8 cellular contexts compared by ENCODE assay signal in genomic region chr6:159959165-159959975, GRCh38. TPM values are rescaled to one million over a fixed set of nuclear protein-coding genes. Genes with fewer than 3 reads are reported as not detected.
DNase-seq lines count a peak whose midpoint lies in the region; ATAC-seq and TF ChIP-seq lines count a peak whose summit lies in the region.

No MANE protein-coding gene starts in this region.

- H3K4me1 Mint-ChIP-seq in activated CD4-positive, alpha-beta T cell treated with anti-CD3 and anti-CD28 coated beads, Interleukin-2, amount 10 ng/mL, durations not matched to agents 7 days and 5 days = peaks cover 8% of the 10 kb centered on the region

- no peak for TF ChIP-seq CTCF in heart right ventricle (IDR thresholded peaks at IDR 0.05)
- TF ChIP-seq CTCF in thoracic aorta (IDR thresholded peaks at IDR 0.05) = no peak

- H3K27me3 Mint-ChIP-seq in activated CD4-positive, alpha-beta T cell treated with anti-CD3 and anti-CD28 coated beads, Interleukin-2, amount 10 ng/mL, durations not matched to agents 7 days and 5 days = peaks cover 29% of the 10 kb centered on the region

- H3K4me3 ChIP-seq in heart right ventricle (peak overlapping the region in 1 of 10 donors; percentile 6), thoracic aorta (no peak overlapping the region)

- intact Hi-C loops in heart right ventricle (cut with DNase I) = no loop called here

- no peaks in the 10 kb centered on the region for H3K9me3 ChIP-seq in heart right ventricle
- no peaks in the 10 kb centered on the region for H3K9me3 ChIP-seq in thoracic aorta

- H3K36me3 Mint-ChIP-seq in activated CD4-positive, alpha-beta T cell treated with anti-CD3 and anti-CD28 coated beads, Interleukin-2, amount 10 ng/mL, durations not matched to agents 7 days and 5 days (ENCODE audit: low read depth) = no peaks in the 10 kb centered on the region

- H3K4me3 Mint-ChIP-seq in activated CD4-positive, alpha-beta T cell treated with anti-CD3 and anti-CD28 coated beads, Interleukin-2, amount 10 ng/mL, durations not matched to agents 7 days and 5 days = no peak overlapping the region

- no peaks in the 10 kb centered on the region for H3K36me3 ChIP-seq in heart right ventricle
- no peaks in the 10 kb centered on the region for H3K36me3 ChIP-seq in thoracic aorta

- CTCF ChIA-PET in activated CD4-positive, alpha-beta T cell treated with anti-CD3 and anti-CD28 coated beads, Interleukin-2, amount 10 ng/mL, durations not matched to agents 7 days and 5 days (lab: Charles Lee) = interaction anchor here (0.6 kb wide), 1 partner anchor 338 kb away, joined by 3 read pairs; no protein-coding TSS in a partner anchor

- H3K9me3 Mint-ChIP-seq in activated CD4-positive, alpha-beta T cell treated with anti-CD3 and anti-CD28 coated beads, Interleukin-2, amount 10 ng/mL, durations not matched to agents 7 days and 5 days = no peaks in the 10 kb centered on the region

- ATAC-seq in GM21528 (IDR thresholded peaks at IDR 0.05; ENCODE audit: low FRiP score, unreplicated experiment) (peak; percentile 57), heart right ventricle (peak in 5 of 8 donors; percentile 17 to 61 (median 54)), thoracic aorta (ENCODE audit: insufficient number of reproducible peaks, low FRiP score, low read depth) (no peak), GM21723 (IDR thresholded peaks at IDR 0.05; ENCODE audit: unreplicated experiment) (no peak)

- WGBS in heart right ventricle, 2 donors = 88 to 93% methylated on average over 6 of the region's 6 CpGs

- H3K27ac Mint-ChIP-seq in activated CD4-positive, alpha-beta T cell treated with anti-CD3 and anti-CD28 coated beads, Interleukin-2, amount 10 ng/mL, durations not matched to agents 7 days and 5 days = no peak overlapping the region

- H3K27ac ChIP-seq in heart right ventricle (peak overlapping the region in 9 of 10 donors; percentile 2 to 89 (median 59)), thoracic aorta (peak overlapping the region; percentile 13 to 51)

- DNase-seq in KBM-7 = peak; percentile 70
- no peak for DNase-seq in heart right ventricle
- no peak for DNase-seq in thoracic aorta (ENCODE audit: low spot score)
- DNase-seq in ureter (ENCODE audit: low spot score) = no peak
- no peak for DNase-seq in hepatic stellate cell (ENCODE audit: low spot score)
- no peak for DNase-seq in activated CD4-positive, alpha-beta T cell treated with anti-CD3 and anti-CD28 coated beads, Interleukin-2, amount 10 ng/mL, durations not matched to agents 7 days and 5 days

- peaks cover 4 to 49% (median 10%) of the 10 kb centered on the region in 9 donors for H3K4me1 ChIP-seq in heart right ventricle
- peaks cover 4 to 12% of the 10 kb centered on the region in 2 donors for H3K4me1 ChIP-seq in thoracic aorta (ENCODE audit: control insufficient read depth in 1 of 2, low read depth in 2 of 2)

- in situ Hi-C loops in KBM-7 (cut with MboI; ENCODE audit: low pct_unique_long_range_greater_than_20kb, low sequenced_read_pairs) = no loop called here

- POLR2A ChIA-PET in activated CD4-positive, alpha-beta T cell treated with anti-CD3 and anti-CD28 coated beads, Interleukin-2, amount 10 ng/mL, durations not matched to agents 7 days and 5 days (lab: Charles Lee) = no interaction called here

- no peaks in the 10 kb centered on the region for H3K27me3 ChIP-seq in heart right ventricle
- no peaks in the 10 kb centered on the region for H3K27me3 ChIP-seq in thoracic aorta (replicated peaks; ENCODE audit: insufficient read depth)

RNA-seq across cellular contexts. Expression of gene IGF2R, which starts 9.5 kb away (rescaled TPM):
- total RNA-seq in heart right ventricle (10 to 100 TPM; 61.7 to 95.6 (median 72.2) TPM), thoracic aorta (10 to 100 TPM; 82.2 to 88.4 TPM), ureter (87.3 TPM)
- 10 to 100 TPM; 13.7 to 21.1 TPM for polyA plus RNA-seq in heart right ventricle
- total RNA-seq in activated CD4-positive, alpha-beta T cell treated with anti-CD3 and anti-CD28 coated beads, Interleukin-2, amount 10 ng/mL, durations not matched to agents 7 days and 5 days = 10 to 100 TPM; 62.8 to 65.0 TPM

Comparison
In these comparisons a context has a peak if more than half of its experiments do, and no peak if none do; other contexts are left out.
1. ATAC-seq: peak in GM21528 (single experiment) and heart right ventricle (5 of 8); none in thoracic aorta (single experiment) and GM21723 (single experiment).